Comparison of ENCODE assay signal across 1 cellular context in the genomic region with DNA sequence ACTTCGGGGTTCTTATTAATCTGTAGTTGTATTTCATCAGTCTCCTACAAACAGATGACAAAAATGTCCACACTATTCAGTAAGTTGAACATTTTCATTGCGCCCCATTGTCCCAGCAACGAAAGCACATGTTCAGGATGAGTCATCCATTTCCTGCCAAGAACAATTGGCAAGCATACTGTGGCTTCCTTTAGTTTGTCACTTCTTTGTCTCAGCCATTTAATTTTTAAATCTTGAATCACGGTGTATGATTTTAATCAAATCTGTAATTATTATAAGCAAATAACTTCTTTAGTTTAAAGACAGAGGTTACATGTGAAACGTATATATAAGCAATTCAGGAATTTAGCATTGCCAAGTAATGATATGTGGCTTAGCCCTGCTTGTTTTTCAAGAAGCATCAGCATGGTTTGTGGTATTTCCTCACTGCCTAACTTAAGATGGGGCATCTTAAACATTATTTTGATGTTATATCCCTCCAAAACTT.
TF ChIP-seq lines count a peak whose summit lies in the region.

No MANE protein-coding gene starts in this region.

TF ChIP-seq in HEK293, 187 proteins besides CTCF, POLR2A, EP300 and RAD21 (continued from another document):
- 0 out of 2 replicates have a peak, but pooled peaks have one; percentile 25 for TF ChIP-seq ZNF366 (tag by site-specific recombination; conservative IDR thresholded peaks at IDR 0.05)
- no peak for TF ChIP-seq ZNF239 (tag by site-specific recombination; IDR thresholded peaks at IDR 0.05)
- no peak for TF ChIP-seq GFI1B (tag by site-specific recombination; IDR thresholded peaks at IDR 0.05)
- no peak for TF ChIP-seq ZNF596 (tag by site-specific recombination; IDR thresholded peaks at IDR 0.05)
- TF ChIP-seq SP7 (tag by site-specific recombination; IDR thresholded peaks at IDR 0.05): peak; percentile 37; the same call in 1 of the 2 replicates
- no peak for TF ChIP-seq ZNF560 (tag by site-specific recombination; IDR thresholded peaks at IDR 0.05; ENCODE audit: borderline replicate concordance)
- no peak for TF ChIP-seq ZNF776 (tag by site-specific recombination; IDR thresholded peaks at IDR 0.05; ENCODE audit: borderline replicate concordance)
- TF ChIP-seq ZNF174 (tag by site-specific recombination; IDR thresholded peaks at IDR 0.05): no peak
- no peak for TF ChIP-seq ZNF707 (tag by site-specific recombination; IDR thresholded peaks at IDR 0.05)
- TF ChIP-seq ZNF555 (tag by site-specific recombination; conservative IDR thresholded peaks at IDR 0.05): no peak
- TF ChIP-seq, protein P1, sequence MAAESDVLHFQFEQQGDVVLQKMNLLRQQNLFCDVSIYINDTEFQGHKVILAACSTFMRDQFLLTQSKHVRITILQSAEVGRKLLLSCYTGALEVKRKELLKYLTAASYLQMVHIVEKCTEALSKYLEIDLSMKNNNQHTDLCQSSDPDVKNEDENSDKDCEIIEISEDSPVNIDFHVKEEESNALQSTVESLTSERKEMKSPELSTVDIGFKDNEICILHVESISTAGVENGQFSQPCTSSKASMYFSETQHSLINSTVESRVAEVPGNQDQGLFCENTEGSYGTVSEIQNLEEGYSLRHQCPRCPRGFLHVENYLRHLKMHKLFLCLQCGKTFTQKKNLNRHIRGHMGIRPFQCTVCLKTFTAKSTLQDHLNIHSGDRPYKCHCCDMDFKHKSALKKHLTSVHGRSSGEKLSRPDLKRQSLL (tag by site-specific recombination; IDR thresholded peaks at IDR 0.05): no peak
- peak; percentile 45 for TF ChIP-seq PRDM1 (tag by site-specific recombination; IDR thresholded peaks at IDR 0.05)
- no peak for TF ChIP-seq OSR2 (tag by site-specific recombination; IDR thresholded peaks at IDR 0.05)
- 0 out of 2 replicates have a peak, but pooled peaks have one; percentile 35 for TF ChIP-seq HIC1 (tag by site-specific recombination; IDR thresholded peaks at IDR 0.05)
- no peak for TF ChIP-seq ZNF175 (tag by site-specific recombination; IDR thresholded peaks at IDR 0.05)
- TF ChIP-seq ZNF518A (tag by site-specific recombination; conservative IDR thresholded peaks at IDR 0.05; ENCODE audit: low read depth): peak; percentile 40; the same call in 1 of the 2 replicates
- TF ChIP-seq ZFP3 (tag by site-specific recombination; IDR thresholded peaks at IDR 0.05; ENCODE audit: low read depth): no peak
- no peak for TF ChIP-seq ZNF311 (tag by site-specific recombination; IDR thresholded peaks at IDR 0.05; ENCODE audit: borderline replicate concordance)
- TF ChIP-seq ZNF639 (tag by site-specific recombination; IDR thresholded peaks at IDR 0.05): no peak
- TF ChIP-seq ZNF391 (tag by site-specific recombination; IDR thresholded peaks at IDR 0.05; ENCODE audit: borderline replicate concordance, low read depth): no peak
- TF ChIP-seq ZNF501 (tag by site-specific recombination; IDR thresholded peaks at IDR 0.05): no peak
- TF ChIP-seq SP2 (tag by site-specific recombination; IDR thresholded peaks at IDR 0.05): no peak
- TF ChIP-seq KLF7 (tag by site-specific recombination; IDR thresholded peaks at IDR 0.05; ENCODE audit: borderline replicate concordance): no peak
- no peak for TF ChIP-seq ZNF114 (tag by site-specific recombination; IDR thresholded peaks at IDR 0.05)
- peak; percentile 26 for TF ChIP-seq ZNF335 (tag by site-specific recombination; conservative IDR thresholded peaks at IDR 0.05)
- TF ChIP-seq ZNF138 (tag by site-specific recombination; IDR thresholded peaks at IDR 0.05; ENCODE audit: borderline replicate concordance): no peak
- no peak for TF ChIP-seq GLIS1 (tag by site-specific recombination; IDR thresholded peaks at IDR 0.05)
- TF ChIP-seq ZNF19 (tag by site-specific recombination; IDR thresholded peaks at IDR 0.05; ENCODE audit: low read depth): no peak
